Comparison of ENCODE assay signal across 9 cellular contexts in genomic region chr11:14270690-14271542, GRCh38.
A peak's percentile ranks its signal among the peaks of the same experiment; 100 is the strongest.
DNase-seq lines count a peak whose midpoint lies in the region; ATAC-seq, FAIRE-seq and TF ChIP-seq lines count a peak whose summit lies in the region.
"Had no signal": no experiment of that assay in that cellular context is flagged by ENCODE, and none has a peak within 500 bp of the region (broad histone marks: within the 10 kb centered on the region; RNA-seq: fewer than 3 reads in every experiment).

No MANE protein-coding gene starts in this region.

- H4K20me1 ChIP-seq in IMR-90 (ENCODE audit: insufficient read depth, low read length) = no peaks in the 10 kb centered on the region

- peaks cover 7 to 12% of the 10 kb centered on the region in 2 experiments; a peak in 3 of 4 replicates for H3K79me1 ChIP-seq in IMR-90 (ENCODE audit: low read depth in 1 of 2, low read length in 2 of 2)

- no peak overlapping the region for H2BK120ac ChIP-seq in IMR-90 (ENCODE audit: low read depth, low read length)

- H3K27me3 ChIP-seq in IMR-90 (ENCODE audit: control insufficient read depth, insufficient read depth, low read length) = no peaks in the 10 kb centered on the region

- no peak for FAIRE-seq in D721Med (lab: Jason Lieb, UNC)

- H3K27ac Mint-ChIP-seq in chondrocyte (ENCODE audit: unreplicated experiment) = peak overlapping the region; percentile 6

- H3K9me1 ChIP-seq in IMR-90 (ENCODE audit: insufficient read depth, low read length) = peaks cover 15% of the 10 kb centered on the region

- intact Hi-C loops in IMR-90 (cut with micrococcal nuclease) = no loop called here

- TF ChIP-seq CTCF in GM12865 (IDR thresholded peaks at IDR 0.05; ENCODE audit: insufficient read depth, low read depth, low read length, missing control alignments) = no peak
- no peak for TF ChIP-seq CTCF in IMR-90 (conservative IDR thresholded peaks at IDR 0.05; ENCODE audit: low read depth, low read length)
- no peak for TF ChIP-seq CTCF in chondrocyte (IDR thresholded peaks at IDR 0.05)
- no peak for TF ChIP-seq CTCF in D721Med (IDR thresholded peaks at IDR 0.05; ENCODE audit: insufficient read depth, missing control alignments)

- peaks cover 5% of the 10 kb centered on the region; the same call in 1 of the 2 replicates for H3K36me3 ChIP-seq in IMR-90 (ENCODE audit: control insufficient read depth, insufficient read depth, low read length)

- no peak overlapping the region for H2AFZ ChIP-seq in IMR-90 (replicated peaks; ENCODE audit: low read length, poor library complexity)

- BruUV-seq in IMR-90 (replicated peaks; lab: Mats Ljungman, UMichigan) = no TSS peak

- H3K27me3 Mint-ChIP-seq in chondrocyte (ENCODE audit: low read depth) = no peaks in the 10 kb centered on the region

- WGBS in IMR-90 (ENCODE audit: extremely low coverage in 2 of 2, insufficient read length in 1 of 2), 2 experiments = 100% methylated on average over 1 of the region's 6 CpGs; no CpG with 5 or more reads in 1 of the 2 experiments

- H3K27ac ChIP-seq in IMR-90 (ENCODE audit: insufficient read depth, low read length) = no peak overlapping the region
- H3K27ac ChIP-seq: VCaP had no signal

- H3K9me3 Mint-ChIP-seq in chondrocyte (ENCODE audit: low read depth) = peaks cover 4% of the 10 kb centered on the region

- POLR2A ChIA-PET in IMR-90 (lab: Charles Lee; ENCODE audit: unreplicated experiment) = interaction anchor here (0.7 kb wide), 1 partner anchor 1542 kb away, joined by 6 read pairs; no protein-coding TSS in a partner anchor

- in situ Hi-C loops in IMR-90 (cut with MboI; ENCODE audit: low sequenced_read_pairs) = loop anchor here (25.0 kb wide), 1 partner anchor 616 kb away; the partner anchor contains the start of gene CYP2R1

- H3K9ac ChIP-seq in IMR-90 (ENCODE audit: low read depth, low read length) = no peak overlapping the region

- no peak overlapping the region for H4K8ac ChIP-seq in IMR-90 (ENCODE audit: low read depth in 2 of 2, low read length in 2 of 2)

- H3K4ac ChIP-seq in IMR-90 (ENCODE audit: low read depth, low read length) = no peak overlapping the region

- no peak for TF ChIP-seq RAD21 in IMR-90 (IDR thresholded peaks at IDR 0.05; ENCODE audit: low read length)

- no peak overlapping the region for H2BK5ac ChIP-seq in IMR-90 (ENCODE audit: low read depth, low read length, poor library complexity, severe bottlenecking)

- no peak overlapping the region for H3K4me3 ChIP-seq in GM12865 (ENCODE audit: low read depth, low read length)
- H3K4me3 ChIP-seq in IMR-90 (ENCODE audit: insufficient read depth, low read depth, low read length) = no peak overlapping the region

- H3K14ac ChIP-seq in IMR-90 (replicated peaks; ENCODE audit: low read depth, low read length) = no peak overlapping the region

- H4K91ac ChIP-seq in IMR-90 (ENCODE audit: insufficient read depth, low read depth, low read length) = no peak overlapping the region

- peaks cover 14% of the 10 kb centered on the region for H3K36me3 Mint-ChIP-seq in chondrocyte (ENCODE audit: low read depth)

- DNase-seq in GM12865 (ENCODE audit: low read depth) = peak; percentile 58
- no peak for DNase-seq in IMR-90
- no peak for DNase-seq in chondrocyte (ENCODE audit: low spot score)
- no peak for DNase-seq in NCI-H1436 treated with DMSO at 0.1 percent for 48 hours (lab: John Stamatoyannopoulos, UW)
- DNase-seq in D721Med (ENCODE audit: insufficient read length, low spot score) = no peak

- 0 out of 2 replicates have a peak overlapping the region, but pooled peaks have one; percentile 75 for H3K23ac ChIP-seq in IMR-90 (ENCODE audit: low read depth, low read length)

- no peak overlapping the region for H2BK20ac ChIP-seq in IMR-90 (ENCODE audit: low read depth, low read length)

- dilution Hi-C loops in IMR-90 (cut with HindIII; ENCODE audit: low sequenced_read_pairs, unreplicated experiment) = no loop called here

- H2BK15ac ChIP-seq in IMR-90 (ENCODE audit: low read depth, low read length) = no peak overlapping the region

- no peak overlapping the region; the same call in 1 of the 2 replicates for H3K56ac ChIP-seq in IMR-90 (ENCODE audit: extremely low read depth, insufficient read depth, low read length)

- H3K4me3 Mint-ChIP-seq in chondrocyte (ENCODE audit: unreplicated experiment) = no peak overlapping the region

- H3K9me3 ChIP-seq in IMR-90 (ENCODE audit: control insufficient read depth, insufficient read depth, low read length) = no peaks in the 10 kb centered on the region

- H2AK9ac ChIP-seq in IMR-90 (replicated peaks; ENCODE audit: low read depth, low read length, poor library complexity) = no peak overlapping the region

- no peak for TF ChIP-seq POLR2A in IMR-90 (IDR thresholded peaks at IDR 0.05; ENCODE audit: low read depth, low read length)

- CTCF ChIA-PET in IMR-90 (lab: Yijun Ruan, JAX) = no interaction called here

- H3K4me1 Mint-ChIP-seq in chondrocyte (ENCODE audit: low read depth) = peaks cover 52% of the 10 kb centered on the region

- peaks cover 4% of the 10 kb centered on the region; the same call in 1 of the 2 replicates for H3K4me1 ChIP-seq in IMR-90 (ENCODE audit: control insufficient read depth, insufficient read depth, low read length)

- no peak overlapping the region for H2AK5ac ChIP-seq in IMR-90 (ENCODE audit: low read depth, low read length)

- no peak overlapping the region for H4K5ac ChIP-seq in IMR-90 (ENCODE audit: low read depth, low read length)

- H3K18ac ChIP-seq in IMR-90 (ENCODE audit: low read depth, low read length) = no peak overlapping the region

- no peak overlapping the region for H3K4me2 ChIP-seq in IMR-90 (ENCODE audit: low read depth, low read length)

- ATAC-seq in GM21447 (IDR thresholded peaks at IDR 0.05; ENCODE audit: unreplicated experiment) (peak; percentile 75), IMR-90 (ENCODE audit: low read depth) (no peak), HG03280 (IDR thresholded peaks at IDR 0.05; ENCODE audit: unreplicated experiment) (no peak), GM18873 (IDR thresholded peaks at IDR 0.05; ENCODE audit: low FRiP score, unreplicated experiment) (no peak)

TF ChIP-seq in IMR-90, 13 proteins besides CTCF, POLR2A, EP300 and RAD21:
- TF ChIP-seq SMC3 (IDR thresholded peaks at IDR 0.05; ENCODE audit: low read depth, low read length) (no peak), CEBPB (IDR thresholded peaks at IDR 0.05; ENCODE audit: low read depth, low read length) (no peak), RFX5 (IDR thresholded peaks at IDR 0.05; ENCODE audit: low read depth, low read length) (no peak), MAFK (IDR thresholded peaks at IDR 0.05; ENCODE audit: low read depth, low read length) (no peak), ELK1 (IDR thresholded peaks at IDR 0.05; ENCODE audit: borderline replicate concordance, low read depth, low read length) (no peak), BHLHE40 (IDR thresholded peaks at IDR 0.05; ENCODE audit: low read depth, low read length) (no peak), FOS (IDR thresholded peaks at IDR 0.05; ENCODE audit: low read depth, low read length) (no peak), RCOR1 (IDR thresholded peaks at IDR 0.05; ENCODE audit: insufficient replicate concordance, low read length) (no peak), NFE2L2 (IDR thresholded peaks at IDR 0.05; ENCODE audit: low read depth, low read length) (no peak), MXI1 (IDR thresholded peaks at IDR 0.05; ENCODE audit: borderline replicate concordance, low read depth, low read length) (no peak), MAZ (IDR thresholded peaks at IDR 0.05; ENCODE audit: borderline replicate concordance, low read depth, low read length) (no peak), USF2 (IDR thresholded peaks at IDR 0.05; ENCODE audit: low read depth, low read length) (no peak), CHD1 (IDR thresholded peaks at IDR 0.05; ENCODE audit: low read depth, low read length) (no peak)
